Comparison of ENCODE assay signal across 9 cellular contexts in the genomic region with DNA sequence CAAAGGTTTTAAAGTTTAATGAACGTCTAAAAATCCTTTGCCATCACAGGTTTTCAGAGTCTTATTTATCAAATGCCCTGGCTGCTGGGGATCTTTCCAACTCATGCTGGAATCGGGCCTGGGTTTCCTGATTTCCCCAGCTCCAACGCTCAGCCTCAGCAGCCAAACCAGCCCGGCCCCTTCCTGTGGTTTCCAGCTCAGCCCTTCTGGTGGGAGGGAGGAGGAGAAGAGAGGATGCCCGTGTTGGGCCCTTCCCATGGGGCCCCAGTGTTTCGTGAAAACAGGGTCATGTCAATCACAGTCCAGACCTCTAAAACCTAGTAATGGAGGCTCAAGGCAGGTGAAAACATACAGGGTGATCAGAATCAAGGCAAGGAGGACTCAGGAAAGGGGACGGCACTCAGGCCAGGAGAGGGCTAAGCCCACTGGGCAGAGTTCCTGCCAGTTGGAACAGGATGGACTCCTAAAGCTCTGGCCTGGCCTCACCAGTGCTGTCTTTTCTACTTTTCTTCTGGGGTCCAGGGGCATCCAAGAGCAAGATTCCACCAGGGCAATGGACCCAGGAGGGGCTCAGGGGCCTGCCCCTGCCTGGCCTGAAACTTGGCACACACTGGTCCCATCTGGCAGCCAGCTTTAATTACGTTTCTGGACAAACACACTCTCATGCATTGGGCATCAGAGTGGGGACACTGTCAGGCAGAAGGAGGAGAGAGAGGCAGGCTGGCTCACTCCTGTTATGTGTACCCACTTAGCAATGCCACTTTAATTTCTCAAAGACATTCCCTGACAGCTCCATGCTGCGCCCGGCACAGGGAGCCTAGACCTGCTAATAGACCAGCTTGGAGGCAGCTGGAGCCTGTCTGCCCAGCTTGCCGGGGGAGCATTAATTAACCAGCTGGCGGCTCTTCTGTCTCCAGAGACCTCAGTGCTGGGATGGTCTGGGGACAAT.
A peak's percentile ranks its signal among the peaks of the same experiment; 100 is the strongest.
DNase-seq lines count a peak whose midpoint lies in the region; ATAC-seq and TF ChIP-seq lines count a peak whose summit lies in the region.
"Had no signal": no experiment of that assay in that cellular context is flagged by ENCODE, and none has a peak within 500 bp of the region (broad histone marks: within the 10 kb centered on the region; RNA-seq: fewer than 3 reads in every experiment).

No MANE protein-coding gene starts in this region.

- DNase-seq in activated naive CD4-positive, alpha-beta T cell treated with anti-CD3 and anti-CD28 coated beads for 36 hours, result peak; percentile 23
- DNase-seq in activated naive CD4-positive, alpha-beta T cell treated with Interleukin-2 at 50 U/mL for 16 hours, result no peak
- DNase-seq in WERI-Rb-1, result peak; percentile 57
- DNase-seq in left lobe of liver (ENCODE audit: low spot score), result peak; percentile 42
- DNase-seq in type B pancreatic cell (ENCODE audit: extremely low spot score, unreplicated experiment), result peak; percentile 37
- DNase-seq in NK-92 (lab: John Stamatoyannopoulos, UW; ENCODE audit: unreplicated experiment), result no peak
- no peak for DNase-seq in Calu3
- no peak for DNase-seq in iPS-NIHi11 (ENCODE audit: low spot score)

- H3K4me1 Mint-ChIP-seq in activated naive CD4-positive, alpha-beta T cell treated with anti-CD3 and anti-CD28 coated beads for 36 hours (ENCODE audit: low read depth), result peaks cover 11% of the 10 kb centered on the region
- H3K4me1 Mint-ChIP-seq in type B pancreatic cell (ENCODE audit: unreplicated experiment) (peaks cover 4% of the 10 kb centered on the region), Calu3 (ENCODE audit: low read depth, unreplicated experiment) (no peaks in the 10 kb centered on the region)
- H3K4me1 Mint-ChIP-seq: neural crest cell had no signal

- H3K36me3 ChIP-seq in WERI-Rb-1, result no peaks in the 10 kb centered on the region

- no peak overlapping the region for H3K27ac Mint-ChIP-seq in activated naive CD4-positive, alpha-beta T cell treated with anti-CD3 and anti-CD28 coated beads for 36 hours
- no peak overlapping the region for H3K27ac Mint-ChIP-seq in type B pancreatic cell
- H3K27ac Mint-ChIP-seq in Calu3 (ENCODE audit: unreplicated experiment), result no peak overlapping the region

- H3K9me3 Mint-ChIP-seq in activated naive CD4-positive, alpha-beta T cell treated with anti-CD3 and anti-CD28 coated beads for 36 hours, result peaks cover 5% of the 10 kb centered on the region
- H3K9me3 Mint-ChIP-seq in type B pancreatic cell (peaks cover 6% of the 10 kb centered on the region), Calu3 (ENCODE audit: low read depth, unreplicated experiment) (peaks cover 8% of the 10 kb centered on the region)

- intact Hi-C loops in activated naive CD4-positive, alpha-beta T cell treated with anti-CD3 and anti-CD28 coated beads for 36 hours (cut with micrococcal nuclease), result no loop called here
- intact Hi-C loops in Calu3 (cut with micrococcal nuclease; ENCODE audit: unreplicated experiment), result no loop called here

- BruUV-seq in Calu3 (replicated peaks; lab: Mats Ljungman, UMichigan), result no TSS peak

- H3K4me3 ChIP-seq in WERI-Rb-1 (ENCODE audit: low read depth, low read length), result no peak overlapping the region

- CTCF ChIA-PET in activated naive CD4-positive, alpha-beta T cell treated with anti-CD3 and anti-CD28 coated beads for 36 hours (lab: Charles Lee), result interaction anchor here (1.3 kb wide), 1 partner anchor 193 kb away, joined by 3 read pairs; no protein-coding TSS in a partner anchor
- CTCF ChIA-PET in Calu3 (lab: Charles Lee), result no interaction called here

- H3K36me3 Mint-ChIP-seq in activated naive CD4-positive, alpha-beta T cell treated with anti-CD3 and anti-CD28 coated beads for 36 hours (ENCODE audit: low read depth), result peaks cover 1% of the 10 kb centered on the region
- peaks cover 1% of the 10 kb centered on the region for H3K36me3 Mint-ChIP-seq in type B pancreatic cell
- no peaks in the 10 kb centered on the region for H3K36me3 Mint-ChIP-seq in Calu3 (ENCODE audit: insufficient read depth, unreplicated experiment)

- H3K9me3 ChIP-seq in WERI-Rb-1 (ENCODE audit: severe bottlenecking), result no peaks in the 10 kb centered on the region

- H3K27ac ChIP-seq in WERI-Rb-1, result no peak overlapping the region

- no peaks in the 10 kb centered on the region for H3K27me3 ChIP-seq in WERI-Rb-1 (ENCODE audit: insufficient read depth, low read depth, severe bottlenecking)

- peak; percentile 52 for ATAC-seq in left lobe of liver

- H3K27me3 Mint-ChIP-seq in activated naive CD4-positive, alpha-beta T cell treated with anti-CD3 and anti-CD28 coated beads for 36 hours (ENCODE audit: low read depth), result peaks cover 3% of the 10 kb centered on the region
- H3K27me3 Mint-ChIP-seq in type B pancreatic cell (peaks cover 14% of the 10 kb centered on the region), Calu3 (ENCODE audit: unreplicated experiment) (peaks cover 81% of the 10 kb centered on the region)

- TF ChIP-seq CTCF in WERI-Rb-1 (IDR thresholded peaks at IDR 0.05; ENCODE audit: low read depth, low read length) (no peak), type B pancreatic cell (conservative IDR thresholded peaks at IDR 0.05) (no peak), Calu3 (IDR thresholded peaks at IDR 0.05; ENCODE audit: unreplicated experiment) (no peak)

- no peak overlapping the region for H3K4me3 Mint-ChIP-seq in activated naive CD4-positive, alpha-beta T cell treated with anti-CD3 and anti-CD28 coated beads for 36 hours
- H3K4me3 Mint-ChIP-seq in type B pancreatic cell (no peak overlapping the region), Calu3 (ENCODE audit: low read depth, unreplicated experiment) (no peak overlapping the region)
- H3K4me3 Mint-ChIP-seq: neural crest cell had no signal

Comparison
In these comparisons a context has a peak if more than half of its experiments do, and no peak if none do; other contexts are left out.
1. DNase-seq: peak in activated naive CD4-positive, alpha-beta T cell treated with anti-CD3 and anti-CD28 coated beads for 36 hours (single experiment), WERI-Rb-1 (single experiment), left lobe of liver (single experiment) and type B pancreatic cell (single experiment); none in activated naive CD4-positive, alpha-beta T cell treated with Interleukin-2 at 50 U/mL for 16 hours (single experiment), NK-92 (single experiment), Calu3 (single experiment) and iPS-NIHi11 (single experiment).